Comparison of ENCODE assay signal across 1 cellular context in the genomic region with DNA sequence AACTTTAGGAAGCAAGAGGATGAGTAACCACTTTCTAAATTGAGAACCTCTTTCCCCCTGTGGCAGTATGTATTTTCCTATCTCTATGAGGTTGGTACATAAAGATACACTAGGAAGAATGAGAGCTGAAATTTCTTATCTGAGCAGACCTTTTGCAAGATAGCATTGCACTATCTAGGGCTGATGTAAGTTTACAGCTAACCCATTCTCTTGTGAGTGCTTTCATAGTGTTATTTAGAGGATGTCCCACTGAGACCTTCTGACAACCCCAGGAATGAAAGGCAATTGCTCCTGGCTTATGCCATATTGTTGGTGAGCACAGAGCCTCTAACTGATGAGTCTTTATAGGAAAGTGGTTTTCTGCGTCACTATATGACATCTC.
A peak's percentile ranks its signal among the peaks of the same experiment; 100 is the strongest.
TF ChIP-seq lines count a peak whose summit lies in the region.

No MANE protein-coding gene starts in this region.

TF ChIP-seq in K562, 482 proteins besides CTCF, POLR2A, EP300 and RAD21 (continued from another document):
- TF ChIP-seq GATAD2A (IDR thresholded peaks at IDR 0.05) = 0 out of 2 replicates have a peak, but pooled peaks have one; percentile 2
- no peak for TF ChIP-seq POLR2AphosphoS2 (IDR thresholded peaks at IDR 0.05; ENCODE audit: low read length)
